Comparison of ENCODE assay signal across 8 cellular contexts in the genomic region with DNA sequence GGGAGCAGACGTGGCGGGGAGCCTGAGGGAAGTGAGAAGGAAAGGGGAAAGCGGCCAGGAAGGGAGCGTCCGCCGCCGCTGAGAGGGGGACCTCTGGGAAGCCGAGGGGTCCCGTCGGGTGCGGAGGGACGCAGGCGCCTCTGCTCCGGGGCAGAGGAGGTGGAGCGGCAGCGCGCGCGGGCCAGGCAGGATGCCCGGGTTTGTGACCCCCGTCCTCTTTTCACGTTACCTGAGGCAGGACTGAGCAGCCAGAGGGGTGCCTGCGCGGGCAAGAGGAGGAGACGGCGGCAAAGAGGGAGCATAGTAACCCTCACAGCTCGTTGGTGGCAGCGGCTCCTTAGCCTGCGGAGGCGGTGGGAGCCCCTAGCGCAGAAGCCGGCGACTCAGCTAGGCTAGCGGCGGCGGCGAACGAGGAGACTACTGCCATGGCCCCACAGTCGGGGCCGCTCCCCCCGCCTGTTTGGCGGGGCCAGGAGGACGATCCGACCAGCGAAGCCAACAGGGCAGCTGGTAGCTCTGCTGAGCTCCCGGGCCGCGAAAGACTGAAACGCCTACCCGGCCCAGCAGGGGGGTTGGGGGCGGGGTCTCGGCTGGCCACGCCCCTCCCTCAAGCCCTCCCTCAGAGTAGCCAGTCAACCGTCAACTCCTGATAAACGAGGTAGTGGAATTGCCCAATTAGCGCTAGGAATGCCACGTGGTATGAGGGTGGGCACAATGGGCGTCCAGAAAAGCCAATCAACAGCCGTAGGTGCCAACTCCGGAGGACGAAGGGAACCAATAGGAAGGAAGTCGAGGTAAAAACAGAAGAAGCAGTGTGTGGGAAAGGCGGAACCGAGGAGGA. TPM values are rescaled to one million over a fixed set of nuclear protein-coding genes. Genes with fewer than 3 reads are reported as not detected.
DNase-seq lines count a peak whose midpoint lies in the region; ATAC-seq and TF ChIP-seq lines count a peak whose summit lies in the region.

A gene with protein sequence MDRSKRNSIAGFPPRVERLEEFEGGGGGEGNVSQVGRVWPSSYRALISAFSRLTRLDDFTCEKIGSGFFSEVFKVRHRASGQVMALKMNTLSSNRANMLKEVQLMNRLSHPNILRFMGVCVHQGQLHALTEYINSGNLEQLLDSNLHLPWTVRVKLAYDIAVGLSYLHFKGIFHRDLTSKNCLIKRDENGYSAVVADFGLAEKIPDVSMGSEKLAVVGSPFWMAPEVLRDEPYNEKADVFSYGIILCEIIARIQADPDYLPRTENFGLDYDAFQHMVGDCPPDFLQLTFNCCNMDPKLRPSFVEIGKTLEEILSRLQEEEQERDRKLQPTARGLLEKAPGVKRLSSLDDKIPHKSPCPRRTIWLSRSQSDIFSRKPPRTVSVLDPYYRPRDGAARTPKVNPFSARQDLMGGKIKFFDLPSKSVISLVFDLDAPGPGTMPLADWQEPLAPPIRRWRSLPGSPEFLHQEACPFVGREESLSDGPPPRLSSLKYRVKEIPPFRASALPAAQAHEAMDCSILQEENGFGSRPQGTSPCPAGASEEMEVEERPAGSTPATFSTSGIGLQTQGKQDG (minus strand): TSS at position 541 of the 841 bp plus-strand sequence. CDS start 33,378 bp downstream, outside the sequence.

- H3K4me1 Mint-ChIP-seq in glutamatergic neuron (ENCODE audit: low read depth, unreplicated experiment) = no peaks in the 10 kb centered on the region

- DNase-seq in GM10266 (ENCODE audit: extremely low spot score) (peak; percentile 95), NB4 (ENCODE audit: low read depth) (peak; percentile 98), SK-MEL-5 (ENCODE audit: low read depth, low spot score) (peak; percentile 100), glutamatergic neuron (peak; percentile 94), omental fat pad (ENCODE audit: low spot score) (peak; percentile 92), testis (peak; percentile 99)
- DNase-seq in activated naive CD4-positive, alpha-beta T cell treated with anti-CD3 and anti-CD28 coated beads, Interleukin-2, amount 50 U/mL, for 16 hours = peak; percentile 93

- 0 to 1% methylated on average over 36 to 64 of the region's 64 CpGs for WGBS in testis, 2 donors

- H3K4me3 Mint-ChIP-seq in glutamatergic neuron (ENCODE audit: unreplicated experiment) = no peak within 1 kb of the TSS

- H3K9me3 Mint-ChIP-seq in glutamatergic neuron (ENCODE audit: unreplicated experiment) = peaks cover 2% of the 10 kb centered on the region

- peaks cover 5% of the 10 kb centered on the region for H3K27me3 Mint-ChIP-seq in glutamatergic neuron (ENCODE audit: unreplicated experiment)

- in situ Hi-C loops in SK-MEL-5 (cut with HindIII; ENCODE audit: low pct_unique_long_range_greater_than_20kb, low sequenced_read_pairs) = no loop called here

- TF ChIP-seq POLR2A in NB4 (IDR thresholded peaks at IDR 0.05; ENCODE audit: extremely low read depth, insufficient read length) (peak; percentile 34), testis (IDR thresholded peaks at IDR 0.05) (peak; percentile 70)

- H3K27me3 ChIP-seq in testis = no peaks in the 10 kb centered on the region

- ATAC-seq in HG02588 (IDR thresholded peaks at IDR 0.05; ENCODE audit: unreplicated experiment) (peak; percentile 81), omental fat pad (ENCODE audit: low FRiP score) (peak; percentile 98)

- H3K4me3 ChIP-seq in NB4 (ENCODE audit: low read depth, low read length) = peak within 1 kb of the TSS; percentile 70
- H3K4me3 ChIP-seq in testis = peak within 1 kb of the TSS; percentile 71 to 86

- H3K36me3 Mint-ChIP-seq in glutamatergic neuron (ENCODE audit: unreplicated experiment) = peaks cover 2% of the 10 kb centered on the region

- intact Hi-C loops in testis (cut with DNase I; ENCODE audit: low total_unique reads) = loop anchor here (10.0 kb wide), 1 partner anchor 136 kb away; no protein-coding TSS in a partner anchor

- H3K27ac ChIP-seq in testis = peak within 1 kb of the TSS; percentile 69 to 86

- no peak within 1 kb of the TSS for H3K27ac Mint-ChIP-seq in glutamatergic neuron (ENCODE audit: unreplicated experiment)

- H3K36me3 ChIP-seq in testis (ENCODE audit: low read depth, missing control alignments) = no peaks in the 10 kb centered on the region

- TF ChIP-seq CTCF in GM10266 (IDR thresholded peaks at IDR 0.05; ENCODE audit: control insufficient read depth, insufficient read depth, low read depth, missing control alignments) (no peak), NB4 (IDR thresholded peaks at IDR 0.05; ENCODE audit: low read depth, low read length) (no peak), glutamatergic neuron (IDR thresholded peaks at IDR 0.05; ENCODE audit: partially characterized antibody, unreplicated experiment) (no peak), omental fat pad (IDR thresholded peaks at IDR 0.05) (no peak), testis (IDR thresholded peaks at IDR 0.05) (peak in 2 of 3 experiments; percentile 54 to 61)

- H3K9me3 ChIP-seq in testis = no peaks in the 10 kb centered on the region

- H3K4me1 ChIP-seq in testis = no peaks in the 10 kb centered on the region

RNA-seq across cellular contexts. Expression of the gene that starts here (rescaled TPM):
- total RNA-seq in SK-MEL-5 (2014; rRNA removed; shearing (Covaris generic)) = 32.9 and 36.1 TPM in 2 replicates
- 34.6 and 45.8 TPM in 2 replicates for polyA plus RNA-seq in SK-MEL-5 (2015; cell fraction: cytosol; rRNA removed)
- 52.1 and 55.6 TPM in 2 replicates for polyA plus RNA-seq in SK-MEL-5 (2015; cell fraction: nucleus; rRNA removed)
- total RNA-seq in glutamatergic neuron (ENCODE audit: unreplicated experiment) = 3.3 TPM
- 1 to 10 TPM; 1.4 to 4.3 (median 3.7) TPM for total RNA-seq in omental fat pad
- total RNA-seq in testis = 10 to 100 TPM; 14.3 to 20.9 TPM
- polyA plus RNA-seq in testis (ENCODE audit: insufficient read depth, low read depth, low replicate concordance) = 22.7 TPM

Comparison
In these comparisons a context has a peak if more than half of its experiments do, and no peak if none do; other contexts are left out.
1. Peak in every context shown above with its lines: DNase-seq, ATAC-seq, H3K4me3 ChIP-seq and H3K27ac ChIP-seq.
2. CTCF ChIP-seq: peak in testis (2 of 3); none in GM10266 (single experiment), NB4 (single experiment), glutamatergic neuron (single experiment) and omental fat pad (0 of 3).